ENCODE assay signal across 1 cellular context in the genomic region with DNA sequence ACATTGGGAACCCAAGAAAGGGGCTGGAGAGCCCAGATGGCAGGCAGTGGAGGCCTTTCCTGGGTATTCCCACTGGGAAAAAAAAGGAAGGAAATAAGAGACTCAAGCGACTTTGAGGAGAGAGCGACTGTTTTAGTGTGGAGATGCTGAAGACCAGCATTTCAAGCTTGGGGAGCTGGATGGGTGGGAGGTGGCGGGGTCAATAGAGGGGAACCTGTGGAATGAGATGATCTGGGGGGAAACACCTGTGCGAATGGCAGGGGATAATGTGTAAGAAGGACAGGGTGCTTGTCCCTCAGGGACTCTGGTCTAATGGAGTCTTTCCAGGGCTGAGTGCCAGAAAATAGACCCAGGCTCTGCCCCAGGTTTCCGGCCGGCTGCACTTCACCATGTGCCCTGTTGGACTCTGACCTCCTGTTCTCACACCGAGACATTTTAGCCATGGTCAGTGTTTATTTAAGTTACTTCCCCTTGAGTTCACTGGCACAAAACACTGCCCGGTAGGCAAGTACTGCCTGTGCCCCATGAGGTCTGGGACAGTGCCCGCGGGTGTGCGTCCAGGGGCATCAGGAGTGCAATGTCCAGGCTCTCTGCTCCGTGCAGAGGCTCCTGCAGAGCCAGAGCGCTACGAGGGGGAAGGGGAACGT.
TF ChIP-seq lines count a peak whose summit lies in the region.

No MANE protein-coding gene starts in this region.

TF ChIP-seq in HepG2, 621 proteins besides CTCF, POLR2A, EP300 and RAD21 (continued from another document and continues in another):
- TF ChIP-seq, protein P1, sequence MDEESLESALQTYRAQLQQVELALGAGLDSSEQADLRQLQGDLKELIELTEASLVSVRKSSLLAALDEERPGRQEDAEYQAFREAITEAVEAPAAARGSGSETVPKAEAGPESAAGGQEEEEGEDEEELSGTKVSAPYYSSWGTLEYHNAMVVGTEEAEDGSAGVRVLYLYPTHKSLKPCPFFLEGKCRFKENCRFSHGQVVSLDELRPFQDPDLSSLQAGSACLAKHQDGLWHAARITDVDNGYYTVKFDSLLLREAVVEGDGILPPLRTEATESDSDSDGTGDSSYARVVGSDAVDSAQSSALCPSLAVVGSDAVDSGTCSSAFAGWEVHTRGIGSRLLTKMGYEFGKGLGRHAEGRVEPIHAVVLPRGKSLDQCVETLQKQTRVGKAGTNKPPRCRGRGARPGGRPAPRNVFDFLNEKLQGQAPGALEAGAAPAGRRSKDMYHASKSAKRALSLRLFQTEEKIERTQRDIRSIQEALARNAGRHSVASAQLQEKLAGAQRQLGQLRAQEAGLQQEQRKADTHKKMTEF (CRISPR knock-in tag; IDR thresholded peaks at IDR 0.05), result peak; percentile 41; the same call in 1 of the 2 replicates
- TF ChIP-seq TCF7 (IDR thresholded peaks at IDR 0.05; ENCODE audit: low read depth) (no peak), ZNF605 (CRISPR knock-in tag; IDR thresholded peaks at IDR 0.05) (0 out of 2 replicates have a peak, but pooled peaks have one; percentile 69), CREM (IDR thresholded peaks at IDR 0.05) (no peak), CREM (CRISPR knock-in tag; IDR thresholded peaks at IDR 0.05) (no peak), ZNF709 (CRISPR knock-in tag; IDR thresholded peaks at IDR 0.05) (no peak), TEAD3 (CRISPR knock-in tag; optimal IDR thresholded peaks at IDR 0.05; ENCODE audit: borderline replicate concordance) (peak; percentile 51), SKI (IDR thresholded peaks at IDR 0.05; ENCODE audit: partially characterized antibody) (peak; percentile 16), ZSCAN31 (CRISPR knock-in tag; IDR thresholded peaks at IDR 0.05; ENCODE audit: low read depth) (no peak), MED1 (CRISPR knock-in tag; IDR thresholded peaks at IDR 0.05) (peak; percentile 76), MAF1 (CRISPR knock-in tag; IDR thresholded peaks at IDR 0.05; ENCODE audit: borderline replicate concordance) (no peak), ZNF12 (CRISPR knock-in tag; IDR thresholded peaks at IDR 0.05) (0 out of 2 replicates have a peak, but pooled peaks have one; percentile 60), SAFB2 (CRISPR knock-in tag; IDR thresholded peaks at IDR 0.05; ENCODE audit: borderline replicate concordance, low read depth) (no peak), SALL2 (CRISPR knock-in tag; IDR thresholded peaks at IDR 0.05) (no peak), HNRNPLL (IDR thresholded peaks at IDR 0.05; ENCODE audit: low read depth, low read length, poor library complexity, severe bottlenecking) (peak; percentile 29), IRF2 (CRISPR knock-in tag; IDR thresholded peaks at IDR 0.05) (peak; percentile 57; the same call in 1 of the 2 replicates), BHLHE40 (IDR thresholded peaks at IDR 0.05; ENCODE audit: low read length) (0 out of 2 replicates have a peak, but pooled peaks have one; percentile 20), ETV6 (CRISPR knock-in tag; conservative IDR thresholded peaks at IDR 0.05) (no peak), MIER3 (CRISPR knock-in tag; IDR thresholded peaks at IDR 0.05; ENCODE audit: borderline replicate concordance) (peak; percentile 57; the same call in 1 of the 2 replicates), FOSL2 (CRISPR knock-in tag; IDR thresholded peaks at IDR 0.05) (peak; percentile 43; the same call in 1 of the 2 replicates), CEBPG (CRISPR knock-in tag; IDR thresholded peaks at IDR 0.05) (no peak), ZNF232 (CRISPR knock-in tag; IDR thresholded peaks at IDR 0.05; ENCODE audit: borderline replicate concordance) (0 out of 2 replicates have a peak, but pooled peaks have one; percentile 61), ZC3H13 (CRISPR knock-in tag; IDR thresholded peaks at IDR 0.05) (no peak), CHCHD3 (CRISPR knock-in tag; IDR thresholded peaks at IDR 0.05) (no peak), NBN (conservative IDR thresholded peaks at IDR 0.05) (no peak), RFX5 (IDR thresholded peaks at IDR 0.05; ENCODE audit: low read depth, low read length) (no peak), KLF9 (CRISPR knock-in tag; IDR thresholded peaks at IDR 0.05; ENCODE audit: low read depth) (no peak), ZNF737 (CRISPR knock-in tag; IDR thresholded peaks at IDR 0.05; ENCODE audit: borderline replicate concordance) (no peak), ZFP1 (CRISPR knock-in tag; IDR thresholded peaks at IDR 0.05) (peak; percentile 92; the same call in 1 of the 2 replicates), ZNF430 (CRISPR knock-in tag; IDR thresholded peaks at IDR 0.05) (no peak), ZNF720 (CRISPR knock-in tag; IDR thresholded peaks at IDR 0.05) (no peak), ZNF350 (CRISPR knock-in tag; IDR thresholded peaks at IDR 0.05; ENCODE audit: borderline replicate concordance, low read depth) (peak; percentile 41; the same call in 1 of the 2 replicates), SP2 (CRISPR knock-in tag; IDR thresholded peaks at IDR 0.05) (no peak), MAFK (conservative IDR thresholded peaks at IDR 0.05 in 1 of 2, IDR thresholded peaks at IDR 0.05 in 1 of 2; ENCODE audit: low read length in 2 of 2) (peak; percentile 30 to 32; a peak in 1 of 4 replicates), RBM22 (optimal IDR thresholded peaks at IDR 0.05; ENCODE audit: low read length) (no peak), MED8 (CRISPR knock-in tag; IDR thresholded peaks at IDR 0.05; ENCODE audit: insufficient replicate concordance) (no peak), RBM39 (IDR thresholded peaks at IDR 0.05; ENCODE audit: low read depth, low read length, poor library complexity, severe bottlenecking) (no peak), REPIN1 (CRISPR knock-in tag; IDR thresholded peaks at IDR 0.05; ENCODE audit: borderline replicate concordance, low read depth) (no peak), GABPA (IDR thresholded peaks at IDR 0.05; ENCODE audit: low read depth, low read length) (no peak), GABPA (CRISPR knock-in tag; IDR thresholded peaks at IDR 0.05; ENCODE audit: low read depth) (peak; percentile 77), ZSCAN30 (CRISPR knock-in tag; IDR thresholded peaks at IDR 0.05) (no peak), NR1H2 (CRISPR knock-in tag; IDR thresholded peaks at IDR 0.05; ENCODE audit: borderline replicate concordance, low read depth) (no peak), KLF13 (CRISPR knock-in tag; IDR thresholded peaks at IDR 0.05) (no peak), ZNF724P (CRISPR knock-in tag; IDR thresholded peaks at IDR 0.05; ENCODE audit: borderline replicate concordance) (no peak), ZNF629 (CRISPR knock-in tag; conservative IDR thresholded peaks at IDR 0.05) (0 out of 2 replicates have a peak, but pooled peaks have one; percentile 33)
- TF ChIP-seq, protein P2, sequence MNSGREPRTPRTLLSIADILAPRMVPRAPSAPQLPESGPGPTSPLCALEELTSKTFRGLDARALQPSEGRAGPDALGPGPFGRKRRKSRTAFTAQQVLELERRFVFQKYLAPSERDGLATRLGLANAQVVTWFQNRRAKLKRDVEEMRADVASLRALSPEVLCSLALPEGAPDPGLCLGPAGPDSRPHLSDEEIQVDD (CRISPR knock-in tag; IDR thresholded peaks at IDR 0.05; ENCODE audit: borderline replicate concordance), result no peak
- TF ChIP-seq, protein P3, sequence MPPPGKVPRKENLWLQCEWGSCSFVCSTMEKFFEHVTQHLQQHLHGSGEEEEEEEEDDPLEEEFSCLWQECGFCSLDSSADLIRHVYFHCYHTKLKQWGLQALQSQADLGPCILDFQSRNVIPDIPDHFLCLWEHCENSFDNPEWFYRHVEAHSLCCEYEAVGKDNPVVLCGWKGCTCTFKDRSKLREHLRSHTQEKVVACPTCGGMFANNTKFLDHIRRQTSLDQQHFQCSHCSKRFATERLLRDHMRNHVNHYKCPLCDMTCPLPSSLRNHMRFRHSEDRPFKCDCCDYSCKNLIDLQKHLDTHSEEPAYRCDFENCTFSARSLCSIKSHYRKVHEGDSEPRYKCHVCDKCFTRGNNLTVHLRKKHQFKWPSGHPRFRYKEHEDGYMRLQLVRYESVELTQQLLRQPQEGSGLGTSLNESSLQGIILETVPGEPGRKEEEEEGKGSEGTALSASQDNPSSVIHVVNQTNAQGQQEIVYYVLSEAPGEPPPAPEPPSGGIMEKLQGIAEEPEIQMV (CRISPR knock-in tag; IDR thresholded peaks at IDR 0.05; ENCODE audit: low read depth), result no peak
- TF ChIP-seq, protein P4, sequence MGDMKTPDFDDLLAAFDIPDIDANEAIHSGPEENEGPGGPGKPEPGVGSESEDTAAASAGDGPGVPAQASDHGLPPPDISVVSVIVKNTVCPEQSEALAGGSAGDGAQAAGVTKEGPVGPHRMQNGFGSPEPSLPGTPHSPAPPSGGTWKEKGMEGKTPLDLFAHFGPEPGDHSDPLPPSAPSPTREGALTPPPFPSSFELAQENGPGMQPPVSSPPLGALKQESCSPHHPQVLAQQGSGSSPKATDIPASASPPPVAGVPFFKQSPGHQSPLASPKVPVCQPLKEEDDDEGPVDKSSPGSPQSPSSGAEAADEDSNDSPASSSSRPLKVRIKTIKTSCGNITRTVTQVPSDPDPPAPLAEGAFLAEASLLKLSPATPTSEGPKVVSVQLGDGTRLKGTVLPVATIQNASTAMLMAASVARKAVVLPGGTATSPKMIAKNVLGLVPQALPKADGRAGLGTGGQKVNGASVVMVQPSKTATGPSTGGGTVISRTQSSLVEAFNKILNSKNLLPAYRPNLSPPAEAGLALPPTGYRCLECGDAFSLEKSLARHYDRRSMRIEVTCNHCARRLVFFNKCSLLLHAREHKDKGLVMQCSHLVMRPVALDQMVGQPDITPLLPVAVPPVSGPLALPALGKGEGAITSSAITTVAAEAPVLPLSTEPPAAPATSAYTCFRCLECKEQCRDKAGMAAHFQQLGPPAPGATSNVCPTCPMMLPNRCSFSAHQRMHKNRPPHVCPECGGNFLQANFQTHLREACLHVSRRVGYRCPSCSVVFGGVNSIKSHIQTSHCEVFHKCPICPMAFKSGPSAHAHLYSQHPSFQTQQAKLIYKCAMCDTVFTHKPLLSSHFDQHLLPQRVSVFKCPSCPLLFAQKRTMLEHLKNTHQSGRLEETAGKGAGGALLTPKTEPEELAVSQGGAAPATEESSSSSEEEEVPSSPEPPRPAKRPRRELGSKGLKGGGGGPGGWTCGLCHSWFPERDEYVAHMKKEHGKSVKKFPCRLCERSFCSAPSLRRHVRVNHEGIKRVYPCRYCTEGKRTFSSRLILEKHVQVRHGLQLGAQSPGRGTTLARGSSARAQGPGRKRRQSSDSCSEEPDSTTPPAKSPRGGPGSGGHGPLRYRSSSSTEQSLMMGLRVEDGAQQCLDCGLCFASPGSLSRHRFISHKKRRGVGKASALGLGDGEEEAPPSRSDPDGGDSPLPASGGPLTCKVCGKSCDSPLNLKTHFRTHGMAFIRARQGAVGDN (CRISPR knock-in tag; IDR thresholded peaks at IDR 0.05), result peak; percentile 71
- TF ChIP-seq, protein P5, sequence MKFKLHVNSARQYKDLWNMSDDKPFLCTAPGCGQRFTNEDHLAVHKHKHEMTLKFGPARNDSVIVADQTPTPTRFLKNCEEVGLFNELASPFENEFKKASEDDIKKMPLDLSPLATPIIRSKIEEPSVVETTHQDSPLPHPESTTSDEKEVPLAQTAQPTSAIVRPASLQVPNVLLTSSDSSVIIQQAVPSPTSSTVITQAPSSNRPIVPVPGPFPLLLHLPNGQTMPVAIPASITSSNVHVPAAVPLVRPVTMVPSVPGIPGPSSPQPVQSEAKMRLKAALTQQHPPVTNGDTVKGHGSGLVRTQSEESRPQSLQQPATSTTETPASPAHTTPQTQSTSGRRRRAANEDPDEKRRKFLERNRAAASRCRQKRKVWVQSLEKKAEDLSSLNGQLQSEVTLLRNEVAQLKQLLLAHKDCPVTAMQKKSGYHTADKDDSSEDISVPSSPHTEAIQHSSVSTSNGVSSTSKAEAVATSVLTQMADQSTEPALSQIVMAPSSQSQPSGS (CRISPR knock-in tag; IDR thresholded peaks at IDR 0.05), result no peak
- TF ChIP-seq, protein P6, sequence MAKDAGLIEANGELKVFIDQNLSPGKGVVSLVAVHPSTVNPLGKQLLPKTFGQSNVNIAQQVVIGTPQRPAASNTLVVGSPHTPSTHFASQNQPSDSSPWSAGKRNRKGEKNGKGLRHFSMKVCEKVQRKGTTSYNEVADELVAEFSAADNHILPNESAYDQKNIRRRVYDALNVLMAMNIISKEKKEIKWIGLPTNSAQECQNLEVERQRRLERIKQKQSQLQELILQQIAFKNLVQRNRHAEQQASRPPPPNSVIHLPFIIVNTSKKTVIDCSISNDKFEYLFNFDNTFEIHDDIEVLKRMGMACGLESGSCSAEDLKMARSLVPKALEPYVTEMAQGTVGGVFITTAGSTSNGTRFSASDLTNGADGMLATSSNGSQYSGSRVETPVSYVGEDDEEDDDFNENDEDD (CRISPR knock-in tag; IDR thresholded peaks at IDR 0.05; ENCODE audit: borderline replicate concordance), result peak; percentile 53; the same call in 1 of the 2 replicates
- TF ChIP-seq, protein P7, sequence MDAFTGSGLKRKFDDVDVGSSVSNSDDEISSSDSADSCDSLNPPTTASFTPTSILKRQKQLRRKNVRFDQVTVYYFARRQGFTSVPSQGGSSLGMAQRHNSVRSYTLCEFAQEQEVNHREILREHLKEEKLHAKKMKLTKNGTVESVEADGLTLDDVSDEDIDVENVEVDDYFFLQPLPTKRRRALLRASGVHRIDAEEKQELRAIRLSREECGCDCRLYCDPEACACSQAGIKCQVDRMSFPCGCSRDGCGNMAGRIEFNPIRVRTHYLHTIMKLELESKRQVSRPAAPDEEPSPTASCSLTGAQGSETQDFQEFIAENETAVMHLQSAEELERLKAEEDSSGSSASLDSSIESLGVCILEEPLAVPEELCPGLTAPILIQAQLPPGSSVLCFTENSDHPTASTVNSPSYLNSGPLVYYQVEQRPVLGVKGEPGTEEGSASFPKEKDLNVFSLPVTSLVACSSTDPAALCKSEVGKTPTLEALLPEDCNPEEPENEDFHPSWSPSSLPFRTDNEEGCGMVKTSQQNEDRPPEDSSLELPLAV (CRISPR knock-in tag; conservative IDR thresholded peaks at IDR 0.05; ENCODE audit: low read depth), result no peak
- TF ChIP-seq, protein P8, sequence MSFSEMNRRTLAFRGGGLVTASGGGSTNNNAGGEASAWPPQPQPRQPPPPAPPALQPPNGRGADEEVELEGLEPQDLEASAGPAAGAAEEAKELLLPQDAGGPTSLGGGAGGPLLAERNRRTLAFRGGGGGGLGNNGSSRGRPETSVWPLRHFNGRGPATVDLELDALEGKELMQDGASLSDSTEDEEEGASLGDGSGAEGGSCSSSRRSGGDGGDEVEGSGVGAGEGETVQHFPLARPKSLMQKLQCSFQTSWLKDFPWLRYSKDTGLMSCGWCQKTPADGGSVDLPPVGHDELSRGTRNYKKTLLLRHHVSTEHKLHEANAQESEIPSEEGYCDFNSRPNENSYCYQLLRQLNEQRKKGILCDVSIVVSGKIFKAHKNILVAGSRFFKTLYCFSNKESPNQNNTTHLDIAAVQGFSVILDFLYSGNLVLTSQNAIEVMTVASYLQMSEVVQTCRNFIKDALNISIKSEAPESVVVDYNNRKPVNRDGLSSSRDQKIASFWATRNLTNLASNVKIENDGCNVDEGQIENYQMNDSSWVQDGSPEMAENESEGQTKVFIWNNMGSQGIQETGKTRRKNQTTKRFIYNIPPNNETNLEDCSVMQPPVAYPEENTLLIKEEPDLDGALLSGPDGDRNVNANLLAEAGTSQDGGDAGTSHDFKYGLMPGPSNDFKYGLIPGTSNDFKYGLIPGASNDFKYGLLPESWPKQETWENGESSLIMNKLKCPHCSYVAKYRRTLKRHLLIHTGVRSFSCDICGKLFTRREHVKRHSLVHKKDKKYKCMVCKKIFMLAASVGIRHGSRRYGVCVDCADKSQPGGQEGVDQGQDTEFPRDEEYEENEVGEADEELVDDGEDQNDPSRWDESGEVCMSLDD (CRISPR knock-in tag; IDR thresholded peaks at IDR 0.05; ENCODE audit: borderline replicate concordance), result 0 out of 2 replicates have a peak, but pooled peaks have one; percentile 19
